Comparison of ENCODE assay signal across 21 cellular contexts in genomic region chr1:178629549-178630154, GRCh38.
DNase-seq lines count a peak whose midpoint lies in the region; ATAC-seq, FAIRE-seq and TF ChIP-seq lines count a peak whose summit lies in the region.
"Had no signal": no experiment of that assay in that cellular context is flagged by ENCODE, and none has a peak within 500 bp of the region (broad histone marks: within the 10 kb centered on the region; RNA-seq: fewer than 3 reads in every experiment).

No MANE protein-coding gene starts in this region.

- H3K9me3 Mint-ChIP-seq in H9 = no peaks in the 10 kb centered on the region
- H3K9me3 Mint-ChIP-seq in astrocyte (ENCODE audit: unreplicated experiment) = peaks cover 3% of the 10 kb centered on the region
- H3K9me3 Mint-ChIP-seq in stimulated activated memory B cell treated with anti-CD40 and anti-IgM and Interleukin-4, amounts not matched to agents 10 μg/mL and 1 μg/mL and 100 μg/mL, for 72 hours = no peaks in the 10 kb centered on the region

- intact Hi-C loops in HepG2 (cut with micrococcal nuclease; ENCODE audit: unreplicated experiment) = loop anchor here (10.0 kb wide), 2 partner anchors 55 to 85 kb away; no protein-coding TSS in a partner anchor

- H3K36me3 Mint-ChIP-seq in H9 (ENCODE audit: insufficient read depth in 1 of 3, low read depth in 3 of 3) = no peaks in the 10 kb centered on the region
- no peaks in the 10 kb centered on the region for H3K36me3 Mint-ChIP-seq in astrocyte (ENCODE audit: low read depth, unreplicated experiment)
- H3K36me3 Mint-ChIP-seq in stimulated activated memory B cell treated with anti-CD40 and anti-IgM and Interleukin-4, amounts not matched to agents 10 μg/mL and 1 μg/mL and 100 μg/mL, for 72 hours = no peaks in the 10 kb centered on the region

- no peak overlapping the region for H3K4me3 ChIP-seq in astrocyte (ENCODE audit: insufficient read depth, low read depth, low read length)
- no peak overlapping the region for H3K4me3 ChIP-seq in HepG2 (replicated peaks in 1 of 3; ENCODE audit: insufficient read depth in 1 of 3, low read depth in 2 of 3, low read length in 3 of 3)
- H3K4me3 ChIP-seq: mucosa of descending colon, right atrium auricular region had no signal

- H3T11ph ChIP-seq in H9 (ENCODE audit: low read length) = no peak overlapping the region

- H3K14ac ChIP-seq in H9 (ENCODE audit: insufficient read depth, low read length) = no peak overlapping the region

- H3K79me2 ChIP-seq in H9 (ENCODE audit: insufficient read depth, low read length) (no peaks in the 10 kb centered on the region), astrocyte (ENCODE audit: insufficient read depth, low read length) (no peaks in the 10 kb centered on the region), HepG2 (ENCODE audit: insufficient read depth, low read length) (no peaks in the 10 kb centered on the region)

- no peak overlapping the region for H2AFZ ChIP-seq in H9 (ENCODE audit: low read length)
- H2AFZ ChIP-seq in astrocyte (ENCODE audit: low read depth, low read length) = peak overlapping the region; percentile 38
- no peak overlapping the region for H2AFZ ChIP-seq in HepG2 (ENCODE audit: low read length)

- H3K9ac ChIP-seq in H9 (ENCODE audit: extremely low read depth, insufficient read length, low read length) (no peak overlapping the region), astrocyte (ENCODE audit: low read length) (peak overlapping the region; percentile 37), HepG2 (ENCODE audit: insufficient read depth, low read depth, low read length) (no peak overlapping the region)

- H3K4me2 ChIP-seq in H9 (ENCODE audit: insufficient read depth, insufficient read length, low read length) (no peak overlapping the region), astrocyte (ENCODE audit: low read length) (peak overlapping the region; percentile 28), HepG2 (ENCODE audit: low read depth, low read length) (no peak overlapping the region)

- no peak overlapping the region for H2AK5ac ChIP-seq in H9 (ENCODE audit: insufficient read length, low read length)

- H3K4me3 Mint-ChIP-seq in H9 (no peak overlapping the region), astrocyte (ENCODE audit: unreplicated experiment) (no peak overlapping the region)
- H3K4me3 Mint-ChIP-seq in stimulated activated memory B cell treated with anti-CD40 and anti-IgM and Interleukin-4, amounts not matched to agents 10 μg/mL and 1 μg/mL and 100 μg/mL, for 72 hours = no peak overlapping the region
- H3K4me3 Mint-ChIP-seq: B cell had no signal

- H3K18ac ChIP-seq in H9 (ENCODE audit: insufficient read length, low read depth, low read length) = no peak overlapping the region

- CTCF ChIA-PET in HepG2 (lab: Yijun Ruan, JAX; ENCODE audit: low intra/inter-chr PET ratio, low total read pairs) = no interaction called here

- H3K79me1 ChIP-seq in H9 (ENCODE audit: insufficient read depth, low read depth, low read length, poor library complexity, severe bottlenecking) = no peaks in the 10 kb centered on the region

- H3K4me1 Mint-ChIP-seq in H9 = peaks cover 20 to 22% of the 10 kb centered on the region in 2 experiments
- peaks cover 38% of the 10 kb centered on the region for H3K4me1 Mint-ChIP-seq in astrocyte (ENCODE audit: low read depth, unreplicated experiment)
- peaks cover 39% of the 10 kb centered on the region for H3K4me1 Mint-ChIP-seq in stimulated activated memory B cell treated with anti-CD40 and anti-IgM and Interleukin-4, amounts not matched to agents 10 μg/mL and 1 μg/mL and 100 μg/mL, for 72 hours

- H3K36me3 ChIP-seq in astrocyte (ENCODE audit: insufficient read depth, low read length) = no peaks in the 10 kb centered on the region
- no peaks in the 10 kb centered on the region for H3K36me3 ChIP-seq in HepG2 (replicated peaks in 1 of 2; ENCODE audit: control insufficient read depth in 1 of 2, insufficient read depth in 2 of 2, low read length in 2 of 2)
- H3K36me3 ChIP-seq: right atrium auricular region had no signal

- TF ChIP-seq POLR2A in HepG2 (IDR thresholded peaks at IDR 0.05; ENCODE audit: insufficient read depth in 1 of 2, low read depth in 2 of 2, low read length in 2 of 2) = no peak

- BruUV-seq in HepG2 (replicated peaks; lab: Mats Ljungman, UMichigan) = no TSS peak

- H4K20me1 ChIP-seq in H9 (ENCODE audit: control insufficient read depth, insufficient read depth, insufficient read length) (no peaks in the 10 kb centered on the region), astrocyte (ENCODE audit: insufficient read depth, low read length) (no peaks in the 10 kb centered on the region), HepG2 (ENCODE audit: insufficient read depth, low read length) (no peaks in the 10 kb centered on the region)

- H3K56ac ChIP-seq in H9 (ENCODE audit: insufficient read length, low read depth, low read length) = no peak overlapping the region

- no peak overlapping the region for H3K4ac ChIP-seq in H9 (ENCODE audit: low read depth, low read length)

- H3K9me3 ChIP-seq in H9 (ENCODE audit: control insufficient read depth, low read depth, low read length) = no peaks in the 10 kb centered on the region
- no peaks in the 10 kb centered on the region for H3K9me3 ChIP-seq in astrocyte (ENCODE audit: insufficient read depth, low read depth, low read length)
- H3K9me3 ChIP-seq in HepG2 (ENCODE audit: low read length) = no peaks in the 10 kb centered on the region
- H3K9me3 ChIP-seq: mucosa of descending colon, right atrium auricular region had no signal

- H3K27me3 Mint-ChIP-seq in H9 (ENCODE audit: low read depth) = no peaks in the 10 kb centered on the region; the same call in 1 of the 2 replicates
- no peaks in the 10 kb centered on the region for H3K27me3 Mint-ChIP-seq in astrocyte (ENCODE audit: low read depth, unreplicated experiment)
- no peaks in the 10 kb centered on the region for H3K27me3 Mint-ChIP-seq in stimulated activated memory B cell treated with anti-CD40 and anti-IgM and Interleukin-4, amounts not matched to agents 10 μg/mL and 1 μg/mL and 100 μg/mL, for 72 hours
- H3K27me3 Mint-ChIP-seq: B cell had no signal

- no peak for TF ChIP-seq RAD21 in HepG2 (CRISPR knock-in tag; IDR thresholded peaks at IDR 0.05)

- H3K27ac ChIP-seq in H9 (ENCODE audit: insufficient read length, low read depth, low read length) = no peak overlapping the region
- peak overlapping the region; percentile 42 for H3K27ac ChIP-seq in astrocyte (ENCODE audit: low read depth, low read length)
- H3K27ac ChIP-seq in HepG2 (ENCODE audit: extremely low read length, insufficient read depth, low read length) = no peak overlapping the region
- H3K27ac ChIP-seq: right atrium auricular region had no signal

- no peak overlapping the region for H2BK120ac ChIP-seq in H9 (ENCODE audit: low read depth, low read length, poor library complexity, severe bottlenecking)

- FAIRE-seq in astrocyte (lab: Jason Lieb, UNC) (no peak), HepG2 (lab: Jason Lieb, UNC) (no peak)

- H2BK12ac ChIP-seq in H9 (ENCODE audit: insufficient read length, low read depth, low read length) = no peak overlapping the region

- peak; percentile 21; the same call in 1 of the 3 replicates for TF ChIP-seq CTCF in H9 (conservative IDR thresholded peaks at IDR 0.05)
- TF ChIP-seq CTCF in astrocyte (IDR thresholded peaks at IDR 0.05; ENCODE audit: insufficient read depth, low read depth, low read length) = peak; percentile 7
- no peak for TF ChIP-seq CTCF in HepG2 (CRISPR knock-in tag; IDR thresholded peaks at IDR 0.05)

- ATAC-seq in HepG2 (peak; percentile 59), GM18502 (IDR thresholded peaks at IDR 0.05; ENCODE audit: poor library complexity, unreplicated experiment) (no peak)
- ATAC-seq in stimulated activated memory B cell treated with anti-CD40 and anti-IgM and Interleukin-4, amounts not matched to agents 10 μg/mL and 1 μg/mL and 100 μg/mL, for 72 hours = no peak
- ATAC-seq: left colon had no signal

- no peaks in the 10 kb centered on the region for H3K27me3 ChIP-seq in H9 (ENCODE audit: insufficient read depth, low read length)
- no peaks in the 10 kb centered on the region for H3K27me3 ChIP-seq in astrocyte (ENCODE audit: insufficient read depth, low read length)
- no peaks in the 10 kb centered on the region for H3K27me3 ChIP-seq in HepG2 (ENCODE audit: control insufficient read depth in 1 of 2, insufficient read depth in 2 of 2, low read length in 2 of 2)
- H3K27me3 ChIP-seq: right atrium auricular region had no signal

- no peak overlapping the region for H4K5ac ChIP-seq in H9 (ENCODE audit: insufficient read length, low read depth, low read length)

- H3K27ac Mint-ChIP-seq in H9 (peak overlapping the region; percentile 16 to 79 (median 26); a peak in 3 of 7 replicates), astrocyte (ENCODE audit: unreplicated experiment) (peak overlapping the region; percentile 97)
- peak overlapping the region; percentile 40 for H3K27ac Mint-ChIP-seq in stimulated activated memory B cell treated with anti-CD40 and anti-IgM and Interleukin-4, amounts not matched to agents 10 μg/mL and 1 μg/mL and 100 μg/mL, for 72 hours
- H3K27ac Mint-ChIP-seq: B cell had no signal

- no peak overlapping the region for H3K23ac ChIP-seq in H9 (ENCODE audit: insufficient read length, low read depth, low read length)

- H3K4me1 ChIP-seq in H9 (ENCODE audit: insufficient read depth, low read length) (peaks cover 2% of the 10 kb centered on the region; the same call in 1 of the 2 replicates), astrocyte (ENCODE audit: insufficient read depth, low read length) (peaks cover 31% of the 10 kb centered on the region), HepG2 (ENCODE audit: insufficient read depth, low read length) (peaks cover 46% of the 10 kb centered on the region)
- H3K4me1 ChIP-seq: right atrium auricular region had no signal

- no peak for TF ChIP-seq EP300 in HepG2 (IDR thresholded peaks at IDR 0.05; ENCODE audit: low read depth in 2 of 2, low read length in 2 of 2)
- TF ChIP-seq EP300 in HepG2 (CRISPR knock-in tag; IDR thresholded peaks at IDR 0.05; ENCODE audit: borderline replicate concordance) = no peak

- H2BK20ac ChIP-seq in H9 (ENCODE audit: low read depth, low read length, poor library complexity, severe bottlenecking) = no peak overlapping the region

- POLR2A ChIA-PET in HepG2 (lab: Yijun Ruan, JAX) = interaction anchor here (0.9 to 1.2 kb wide), 2 partner anchors 9 to 96 kb away, joined by 3 to 6 read pairs; partner anchors contain the start of gene RALGPS2

- DNase-seq in H9 (no peak), astrocyte (ENCODE audit: low read depth) (no peak), HepG2 (ENCODE audit: low spot score) (no peak), amniotic stem cell (lab: John Stamatoyannopoulos, UW) (no peak), NK-92 (lab: John Stamatoyannopoulos, UW; ENCODE audit: unreplicated experiment) (no peak), G401 (ENCODE audit: low spot score) (no peak)
- DNase-seq: activated CD4-positive, alpha-beta T cell treated with anti-CD3 and anti-CD28 coated beads for 48 hours; central memory CD4-positive, alpha-beta T cell; Kasumi-1; left colon; mucosa of descending colon; NCI-H1092; NCI-H2081; NCI-H446 treated with DMSO at 0.1 percent for 48 hours; RPMI8226; stimulated activated naive CD4-positive, alpha-beta T cell treated with Interleukin-2 at 50 U/mL for 16 hours; trophoblast cell had no signal

- WGBS in H9 (ENCODE audit: extremely low coverage, insufficient read length, low lambda C conversion rate) = no CpG with 5 or more reads among the region's 4 CpGs
- WGBS in HepG2 (ENCODE audit: low lambda C conversion rate) = 57% methylated on average over 4 of the region's 4 CpGs

- H4K91ac ChIP-seq in H9 (ENCODE audit: insufficient read length, low read depth, low read length) = no peak overlapping the region

- no peaks in the 10 kb centered on the region for H3K23me2 ChIP-seq in H9 (ENCODE audit: insufficient read length, low read depth, low read length, poor library complexity, severe bottlenecking)

- H4K8ac ChIP-seq in H9 (replicated peaks; ENCODE audit: insufficient read length, low read depth, low read length) = no peak overlapping the region

- no peak overlapping the region for H2BK5ac ChIP-seq in H9 (ENCODE audit: insufficient read length, low read length)

- H2BK15ac ChIP-seq in H9 (ENCODE audit: low read depth, low read length) = no peak overlapping the region

- in situ Hi-C loops in HepG2 (cut with HindIII; ENCODE audit: extremely low pct_ligation_motif_present, low pct_unique_long_range_greater_than_20kb) = no loop called here
- in situ Hi-C loops in G401 (cut with HindIII; ENCODE audit: low sequenced_read_pairs) = no loop called here

Comparison
In these comparisons a context has a peak if more than half of its experiments do, and no peak if none do; other contexts are left out.
1. H3K27ac Mint-ChIP-seq: peak in every context shown above with its lines; median percentile 97 in astrocyte; 40 in stimulated activated memory B cell treated with anti-CD40 and anti-IgM and Interleukin-4, amounts not matched to agents 10 μg/mL and 1 μg/mL and 100 μg/mL, for 72 hours; 26 in H9.